ENCODE assay signal across 24 cellular contexts in genomic region chr4:125827338-125828074, GRCh38.
"Had no signal": no experiment of that assay in that cellular context is flagged by ENCODE, and none has a peak within 500 bp of the region (broad histone marks: within the 10 kb centered on the region; RNA-seq: fewer than 3 reads in every experiment).

No MANE protein-coding gene starts in this region.

- H3K4me1 Mint-ChIP-seq: natural killer cell; stimulated activated memory B cell treated with anti-CD40 and anti-IgM and Interleukin-4, amounts not matched to agents 10 μg/mL and 1 μg/mL and 100 μg/mL, for 72 hours had no signal

- H3K36me3 ChIP-seq: gastrocnemius medialis, lower lobe of right lung, ovary, sigmoid colon, spleen, tibial artery had no signal

- H3K27me3 Mint-ChIP-seq: stimulated activated memory B cell treated with anti-CD40 and anti-IgM and Interleukin-4, amounts not matched to agents 10 μg/mL and 1 μg/mL and 100 μg/mL, for 72 hours had no signal

- ATAC-seq: esophagus mucosa; gastrocnemius medialis; left ventricle myocardium superior; natural killer cell; psoas muscle; right cardiac atrium; stimulated activated memory B cell treated with anti-CD40 and anti-IgM and Interleukin-4, amounts not matched to agents 10 μg/mL and 1 μg/mL and 100 μg/mL, for 72 hours; stimulated activated naive CD8-positive, alpha-beta T cell treated with anti-CD3 and anti-CD28 coated beads, Interleukin-15, Interleukin-2, amounts not matched to agents 100 U/mL and 50 U/mL, for 24 hours had no signal

- H3K4me1 ChIP-seq: gastrocnemius medialis, lower lobe of right lung, psoas muscle, sigmoid colon, spleen, testis, tibial artery had no signal

- H3K4me3 ChIP-seq: dorsolateral prefrontal cortex, gastrocnemius medialis, lower lobe of right lung, ovary, psoas muscle, sigmoid colon, spleen, testis, tibial artery had no signal

- H3K27me3 ChIP-seq: dorsolateral prefrontal cortex, gastrocnemius medialis, ovary, sigmoid colon, spleen, testis, tibial artery had no signal

- H3K27ac Mint-ChIP-seq: natural killer cell; stimulated activated memory B cell treated with anti-CD40 and anti-IgM and Interleukin-4, amounts not matched to agents 10 μg/mL and 1 μg/mL and 100 μg/mL, for 72 hours; type B pancreatic cell had no signal

- H3K9me3 Mint-ChIP-seq: stimulated activated memory B cell treated with anti-CD40 and anti-IgM and Interleukin-4, amounts not matched to agents 10 μg/mL and 1 μg/mL and 100 μg/mL, for 72 hours; type B pancreatic cell had no signal

- H3K9me3 ChIP-seq: gastrocnemius medialis, lower lobe of right lung, ovary, psoas muscle, sigmoid colon, spleen, testis, tibial artery had no signal

- H3K27ac ChIP-seq: dorsolateral prefrontal cortex, epithelial cell of prostate, gastrocnemius medialis, lower lobe of right lung, ovary, psoas muscle, sigmoid colon, spleen, testis, tibial artery had no signal

- H3K36me3 Mint-ChIP-seq: natural killer cell; stimulated activated memory B cell treated with anti-CD40 and anti-IgM and Interleukin-4, amounts not matched to agents 10 μg/mL and 1 μg/mL and 100 μg/mL, for 72 hours; type B pancreatic cell had no signal

- DNase-seq: dorsolateral prefrontal cortex; effector CD4-positive, alpha-beta T cell; foreskin fibroblast; gastrocnemius medialis; head of caudate nucleus; left ventricle myocardium superior; lower lobe of right lung; natural killer cell; occipital lobe; ovary; posterior cingulate gyrus; psoas muscle; right cardiac atrium; sigmoid colon; spleen; stimulated activated CD4-positive, alpha-beta T cell treated with anti-CD3 and anti-CD28 coated beads, Interleukin-4, amount 100 ng/mL, for 4 hours; stimulated activated naive CD8-positive, alpha-beta T cell treated with anti-CD3 and anti-CD28 coated beads, Interleukin-15, Interleukin-2, amounts not matched to agents 100 U/mL and 50 U/mL, for 24 hours; substantia nigra; testis; tibial artery had no signal

- H3K4me3 Mint-ChIP-seq: natural killer cell; stimulated activated memory B cell treated with anti-CD40 and anti-IgM and Interleukin-4, amounts not matched to agents 10 μg/mL and 1 μg/mL and 100 μg/mL, for 72 hours; type B pancreatic cell had no signal
